Comparison of ENCODE assay signal across 8 cellular contexts in genomic region chr12:109153711-109154434, GRCh38. TPM values are rescaled to one million over a fixed set of nuclear protein-coding genes. Genes with fewer than 3 reads are reported as not detected.
DNase-seq lines count a peak whose midpoint lies in the region; ATAC-seq lines count a peak whose summit lies in the region.

No MANE protein-coding gene starts in this region.

- DNase-seq in activated CD8-positive, alpha-beta memory T cell treated with anti-CD3 and anti-CD28 coated beads, Interleukin-2, amount 10 ng/mL, durations not matched to agents 7 days and 5 days: no peak
- no peak for DNase-seq in activated CD8-positive, alpha-beta memory T cell treated with anti-CD3 and anti-CD28 coated beads, Interleukin-2, amount 50 U/mL, for 4 hours
- no peak for DNase-seq in immature natural killer cell
- DNase-seq in stimulated activated effector memory CD8-positive, alpha-beta T cell treated with anti-CD3 and anti-CD28 coated beads, Interleukin-12 subunit alpha, Interleukin-12 subunit beta, amount 100 ng/mL, for 72 hours (ENCODE audit: low spot score in 2 of 2): peak in 1 of 2 donors; percentile 52

- H3K4me1 Mint-ChIP-seq in activated CD8-positive, alpha-beta memory T cell treated with anti-CD3 and anti-CD28 coated beads, Interleukin-2, amount 10 ng/mL, durations not matched to agents 7 days and 5 days: peaks cover 14% of the 10 kb centered on the region
- peaks cover 16 to 20% of the 10 kb centered on the region in 2 donors for H3K4me1 Mint-ChIP-seq in immature natural killer cell
- peaks cover 9% of the 10 kb centered on the region for H3K4me1 Mint-ChIP-seq in stimulated activated effector memory CD8-positive, alpha-beta T cell treated with anti-CD3 and anti-CD28 coated beads, Interleukin-12 subunit alpha, Interleukin-12 subunit beta, amount 100 ng/mL, for 72 hours

- no peaks in the 10 kb centered on the region for H3K36me3 Mint-ChIP-seq in activated CD8-positive, alpha-beta memory T cell treated with anti-CD3 and anti-CD28 coated beads, Interleukin-2, amount 10 ng/mL, durations not matched to agents 7 days and 5 days
- H3K36me3 Mint-ChIP-seq in immature natural killer cell: no peaks in the 10 kb centered on the region
- no peaks in the 10 kb centered on the region for H3K36me3 Mint-ChIP-seq in stimulated activated effector memory CD8-positive, alpha-beta T cell treated with anti-CD3 and anti-CD28 coated beads, Interleukin-12 subunit alpha, Interleukin-12 subunit beta, amount 100 ng/mL, for 72 hours

- CTCF ChIA-PET in activated CD8-positive, alpha-beta memory T cell treated with anti-CD3 and anti-CD28 coated beads, Interleukin-2, amount 10 ng/mL, durations not matched to agents 7 days and 5 days (lab: Charles Lee): interaction anchor here (1.1 kb wide), 1 partner anchor 42 kb away, joined by 3 read pairs; no protein-coding TSS in a partner anchor

- H3K27ac Mint-ChIP-seq in activated CD8-positive, alpha-beta memory T cell treated with anti-CD3 and anti-CD28 coated beads, Interleukin-2, amount 10 ng/mL, durations not matched to agents 7 days and 5 days: peak overlapping the region; percentile 56
- H3K27ac Mint-ChIP-seq in immature natural killer cell: peak overlapping the region in 2 of 6 donors; percentile 52 to 71
- H3K27ac Mint-ChIP-seq in stimulated activated effector memory CD8-positive, alpha-beta T cell treated with anti-CD3 and anti-CD28 coated beads, Interleukin-12 subunit alpha, Interleukin-12 subunit beta, amount 100 ng/mL, for 72 hours: peak overlapping the region; percentile 37

- no peaks in the 10 kb centered on the region for H3K9me3 Mint-ChIP-seq in activated CD8-positive, alpha-beta memory T cell treated with anti-CD3 and anti-CD28 coated beads, Interleukin-2, amount 10 ng/mL, durations not matched to agents 7 days and 5 days (ENCODE audit: low read depth)
- H3K9me3 Mint-ChIP-seq in immature natural killer cell: no peaks in the 10 kb centered on the region
- no peaks in the 10 kb centered on the region for H3K9me3 Mint-ChIP-seq in stimulated activated effector memory CD8-positive, alpha-beta T cell treated with anti-CD3 and anti-CD28 coated beads, Interleukin-12 subunit alpha, Interleukin-12 subunit beta, amount 100 ng/mL, for 72 hours

- H3K27me3 Mint-ChIP-seq in activated CD8-positive, alpha-beta memory T cell treated with anti-CD3 and anti-CD28 coated beads, Interleukin-2, amount 10 ng/mL, durations not matched to agents 7 days and 5 days: peaks cover 8% of the 10 kb centered on the region
- H3K27me3 Mint-ChIP-seq in immature natural killer cell (ENCODE audit: low read depth in 3 of 3): peaks cover 0 to 2% (median 0%) of the 10 kb centered on the region in 3 donors

- no peak for ATAC-seq in activated CD8-positive, alpha-beta memory T cell treated with anti-CD3 and anti-CD28 coated beads, Interleukin-2, amount 10 ng/mL, durations not matched to agents 7 days and 5 days
- no peak for ATAC-seq in stimulated activated effector memory CD8-positive, alpha-beta T cell treated with anti-CD3 and anti-CD28 coated beads, Interleukin-12 subunit alpha, Interleukin-12 subunit beta, amount 100 ng/mL, for 72 hours
- ATAC-seq in GM21447 (IDR thresholded peaks at IDR 0.05; ENCODE audit: unreplicated experiment): no peak
- ATAC-seq in HG02571 (IDR thresholded peaks at IDR 0.05; ENCODE audit: unreplicated experiment): no peak
- no peak for ATAC-seq in GM18517 (IDR thresholded peaks at IDR 0.05; ENCODE audit: unreplicated experiment)

- peak overlapping the region; percentile 11 for H3K27ac ChIP-seq in angular gyrus (ENCODE audit: low read depth, low read length)

- peak overlapping the region; percentile 83 for H3K4me3 Mint-ChIP-seq in activated CD8-positive, alpha-beta memory T cell treated with anti-CD3 and anti-CD28 coated beads, Interleukin-2, amount 10 ng/mL, durations not matched to agents 7 days and 5 days
- H3K4me3 Mint-ChIP-seq in immature natural killer cell: peak overlapping the region; percentile 85 to 93 (median 87)
- H3K4me3 Mint-ChIP-seq in stimulated activated effector memory CD8-positive, alpha-beta T cell treated with anti-CD3 and anti-CD28 coated beads, Interleukin-12 subunit alpha, Interleukin-12 subunit beta, amount 100 ng/mL, for 72 hours: peak overlapping the region; percentile 86

RNA-seq across cellular contexts. Expression of gene ACACB, which starts 37.5 kb away (rescaled TPM):
- 10 to 100 TPM; 10.4 to 15.1 TPM for total RNA-seq in activated CD8-positive, alpha-beta memory T cell treated with anti-CD3 and anti-CD28 coated beads, Interleukin-2, amount 10 ng/mL, durations not matched to agents 7 days and 5 days
- polyA plus RNA-seq in immature natural killer cell: 1 to 10 TPM in 2 of 3 donors, not detected in 1; 1.2 to 2.1 TPM

RNA-seq across cellular contexts. Expression of gene UNG, which starts 56.5 kb away (rescaled TPM):
- total RNA-seq in activated CD8-positive, alpha-beta memory T cell treated with anti-CD3 and anti-CD28 coated beads, Interleukin-2, amount 10 ng/mL, durations not matched to agents 7 days and 5 days: 10 to 100 TPM; 53.7 to 75.6 TPM
- polyA plus RNA-seq in immature natural killer cell: 10 to 100 TPM; 30.2 to 42.3 (median 36.2) TPM
